In genomic region chr1:234261545-234261944, GRCh38 we compare ENCODE assay signal across 1 cellular context.
A peak's percentile ranks its signal among the peaks of the same experiment; 100 is the strongest.
TF ChIP-seq lines count a peak whose summit lies in the region.

No MANE protein-coding gene starts in this region.

TF ChIP-seq in K562, 482 proteins besides CTCF, POLR2A, EP300 and RAD21 (continued from another document and continues in another):
- no peak for TF ChIP-seq RNF219 (CRISPR knock-in tag; IDR thresholded peaks at IDR 0.05)
- TF ChIP-seq ZNF23 (CRISPR knock-in tag; IDR thresholded peaks at IDR 0.05) = no peak
- TF ChIP-seq HMG20A (CRISPR knock-in tag; conservative IDR thresholded peaks at IDR 0.05) = no peak
- TF ChIP-seq MEF2D (tag; conservative IDR thresholded peaks at IDR 0.05; ENCODE audit: low read depth) = peak; percentile 61
- 0 out of 2 replicates have a peak, but pooled peaks have one; percentile 23 for TF ChIP-seq ZNF239 (CRISPR knock-in tag; IDR thresholded peaks at IDR 0.05)
- TF ChIP-seq ZNF717 (CRISPR knock-in tag; IDR thresholded peaks at IDR 0.05) = no peak
- TF ChIP-seq MYC (IDR thresholded peaks at IDR 0.05; ENCODE audit: low read depth, low read length) = no peak
- TF ChIP-seq MYC (CRISPR knock-in tag; IDR thresholded peaks at IDR 0.05; ENCODE audit: borderline replicate concordance, low read depth) = no peak
- TF ChIP-seq ZNF175 (CRISPR knock-in tag; IDR thresholded peaks at IDR 0.05; ENCODE audit: low read depth) = peak; percentile 64; the same call in 1 of the 2 replicates
- no peak for TF ChIP-seq ZFPM2 (CRISPR knock-in tag; IDR thresholded peaks at IDR 0.05)
- no peak for TF ChIP-seq NCOA2 (IDR thresholded peaks at IDR 0.05; ENCODE audit: partially characterized antibody in 2 of 2)
- 0 out of 2 replicates have a peak, but pooled peaks have one; percentile 24 for TF ChIP-seq KLF6 (CRISPR knock-in tag; IDR thresholded peaks at IDR 0.05; ENCODE audit: borderline replicate concordance)
- TF ChIP-seq FIP1L1 (IDR thresholded peaks at IDR 0.05; ENCODE audit: low read depth, low read length, poor library complexity, severe bottlenecking) = no peak
- TF ChIP-seq, protein P1, sequence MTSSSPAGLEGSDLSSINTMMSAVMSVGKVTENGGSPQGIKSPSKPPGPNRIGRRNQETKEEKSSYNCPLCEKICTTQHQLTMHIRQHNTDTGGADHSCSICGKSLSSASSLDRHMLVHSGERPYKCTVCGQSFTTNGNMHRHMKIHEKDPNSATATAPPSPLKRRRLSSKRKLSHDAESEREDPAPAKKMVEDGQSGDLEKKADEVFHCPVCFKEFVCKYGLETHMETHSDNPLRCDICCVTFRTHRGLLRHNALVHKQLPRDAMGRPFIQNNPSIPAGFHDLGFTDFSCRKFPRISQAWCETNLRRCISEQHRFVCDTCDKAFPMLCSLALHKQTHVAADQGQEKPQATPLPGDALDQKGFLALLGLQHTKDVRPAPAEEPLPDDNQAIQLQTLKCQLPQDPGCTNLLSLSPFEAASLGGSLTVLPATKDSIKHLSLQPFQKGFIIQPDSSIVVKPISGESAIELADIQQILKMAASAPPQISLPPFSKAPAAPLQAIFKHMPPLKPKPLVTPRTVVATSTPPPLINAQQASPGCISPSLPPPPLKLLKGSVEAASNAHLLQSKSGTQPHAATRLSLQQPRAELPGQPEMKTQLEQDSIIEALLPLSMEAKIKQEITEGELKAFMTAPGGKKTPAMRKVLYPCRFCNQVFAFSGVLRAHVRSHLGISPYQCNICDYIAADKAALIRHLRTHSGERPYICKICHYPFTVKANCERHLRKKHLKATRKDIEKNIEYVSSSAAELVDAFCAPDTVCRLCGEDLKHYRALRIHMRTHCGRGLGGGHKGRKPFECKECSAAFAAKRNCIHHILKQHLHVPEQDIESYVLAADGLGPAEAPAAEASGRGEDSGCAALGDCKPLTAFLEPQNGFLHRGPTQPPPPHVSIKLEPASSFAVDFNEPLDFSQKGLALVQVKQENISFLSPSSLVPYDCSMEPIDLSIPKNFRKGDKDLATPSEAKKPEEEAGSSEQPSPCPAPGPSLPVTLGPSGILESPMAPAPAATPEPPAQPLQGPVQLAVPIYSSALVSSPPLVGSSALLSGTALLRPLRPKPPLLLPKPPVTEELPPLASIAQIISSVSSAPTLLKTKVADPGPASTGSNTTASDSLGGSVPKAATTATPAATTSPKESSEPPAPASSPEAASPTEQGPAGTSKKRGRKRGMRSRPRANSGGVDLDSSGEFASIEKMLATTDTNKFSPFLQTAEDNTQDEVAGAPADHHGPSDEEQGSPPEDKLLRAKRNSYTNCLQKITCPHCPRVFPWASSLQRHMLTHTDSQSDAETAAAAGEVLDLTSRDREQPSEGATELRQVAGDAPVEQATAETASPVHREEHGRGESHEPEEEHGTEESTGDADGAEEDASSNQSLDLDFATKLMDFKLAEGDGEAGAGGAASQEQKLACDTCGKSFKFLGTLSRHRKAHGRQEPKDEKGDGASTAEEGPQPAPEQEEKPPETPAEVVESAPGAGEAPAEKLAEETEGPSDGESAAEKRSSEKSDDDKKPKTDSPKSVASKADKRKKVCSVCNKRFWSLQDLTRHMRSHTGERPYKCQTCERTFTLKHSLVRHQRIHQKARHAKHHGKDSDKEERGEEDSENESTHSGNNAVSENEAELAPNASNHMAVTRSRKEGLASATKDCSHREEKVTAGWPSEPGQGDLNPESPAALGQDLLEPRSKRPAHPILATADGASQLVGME (CRISPR knock-in tag; IDR thresholded peaks at IDR 0.05) = no peak
- no peak for TF ChIP-seq TAF9B (IDR thresholded peaks at IDR 0.05; ENCODE audit: partially characterized antibody)
- no peak for TF ChIP-seq KAT7 (CRISPR knock-in tag; IDR thresholded peaks at IDR 0.05; ENCODE audit: borderline replicate concordance)
- peak; percentile 19; the same call in 1 of the 2 replicates for TF ChIP-seq DMBX1 (CRISPR knock-in tag; IDR thresholded peaks at IDR 0.05; ENCODE audit: borderline replicate concordance)
- TF ChIP-seq DDX20 (tag; IDR thresholded peaks at IDR 0.05; ENCODE audit: low read depth) = peak; percentile 25; the same call in 1 of the 2 replicates
- TF ChIP-seq ZNF384 (IDR thresholded peaks at IDR 0.05; ENCODE audit: low read depth, low read length) = no peak
- TF ChIP-seq CBFA2T2 (conservative IDR thresholded peaks at IDR 0.05) = no peak
- no peak for TF ChIP-seq ZNF121 (CRISPR knock-in tag; conservative IDR thresholded peaks at IDR 0.05)
- no peak for TF ChIP-seq ZEB2 (IDR thresholded peaks at IDR 0.05)
- TF ChIP-seq NCOA1 (IDR thresholded peaks at IDR 0.05; ENCODE audit: low read depth) = no peak
- TF ChIP-seq HOMEZ (CRISPR knock-in tag; IDR thresholded peaks at IDR 0.05) = no peak
- TF ChIP-seq OTX1 (CRISPR knock-in tag; IDR thresholded peaks at IDR 0.05) = no peak
- TF ChIP-seq HINFP (tag; conservative IDR thresholded peaks at IDR 0.05; ENCODE audit: low read depth) = peak; percentile 77
- TF ChIP-seq MTA3 (IDR thresholded peaks at IDR 0.05; ENCODE audit: borderline replicate concordance) = no peak
- no peak for TF ChIP-seq DIDO1 (tag; IDR thresholded peaks at IDR 0.05; ENCODE audit: low read depth)
- no peak for TF ChIP-seq ZNF134 (CRISPR knock-in tag; conservative IDR thresholded peaks at IDR 0.05)
- TF ChIP-seq ZSCAN32 (CRISPR knock-in tag; IDR thresholded peaks at IDR 0.05) = no peak
- no peak for TF ChIP-seq CBX1 (IDR thresholded peaks at IDR 0.05; ENCODE audit: low read depth)
- no peak for TF ChIP-seq FOXJ3 (CRISPR knock-in tag; IDR thresholded peaks at IDR 0.05)
- TF ChIP-seq RFX7 (CRISPR knock-in tag; IDR thresholded peaks at IDR 0.05) = no peak
- no peak for TF ChIP-seq TAL1 (IDR thresholded peaks at IDR 0.05)
- TF ChIP-seq, protein P2, sequence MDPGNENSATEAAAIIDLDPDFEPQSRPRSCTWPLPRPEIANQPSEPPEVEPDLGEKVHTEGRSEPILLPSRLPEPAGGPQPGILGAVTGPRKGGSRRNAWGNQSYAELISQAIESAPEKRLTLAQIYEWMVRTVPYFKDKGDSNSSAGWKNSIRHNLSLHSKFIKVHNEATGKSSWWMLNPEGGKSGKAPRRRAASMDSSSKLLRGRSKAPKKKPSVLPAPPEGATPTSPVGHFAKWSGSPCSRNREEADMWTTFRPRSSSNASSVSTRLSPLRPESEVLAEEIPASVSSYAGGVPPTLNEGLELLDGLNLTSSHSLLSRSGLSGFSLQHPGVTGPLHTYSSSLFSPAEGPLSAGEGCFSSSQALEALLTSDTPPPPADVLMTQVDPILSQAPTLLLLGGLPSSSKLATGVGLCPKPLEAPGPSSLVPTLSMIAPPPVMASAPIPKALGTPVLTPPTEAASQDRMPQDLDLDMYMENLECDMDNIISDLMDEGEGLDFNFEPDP (CRISPR knock-in tag; IDR thresholded peaks at IDR 0.05) = no peak
- TF ChIP-seq, protein P3, sequence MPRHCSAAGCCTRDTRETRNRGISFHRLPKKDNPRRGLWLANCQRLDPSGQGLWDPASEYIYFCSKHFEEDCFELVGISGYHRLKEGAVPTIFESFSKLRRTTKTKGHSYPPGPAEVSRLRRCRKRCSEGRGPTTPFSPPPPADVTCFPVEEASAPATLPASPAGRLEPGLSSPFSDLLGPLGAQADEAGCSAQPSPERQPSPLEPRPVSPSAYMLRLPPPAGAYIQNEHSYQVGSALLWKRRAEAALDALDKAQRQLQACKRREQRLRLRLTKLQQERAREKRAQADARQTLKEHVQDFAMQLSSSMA (CRISPR knock-in tag; IDR thresholded peaks at IDR 0.05) = no peak
- TF ChIP-seq SRSF9 (IDR thresholded peaks at IDR 0.05; ENCODE audit: borderline replicate concordance, low read depth, low read length) = no peak
- TF ChIP-seq ZNF444 (CRISPR knock-in tag; IDR thresholded peaks at IDR 0.05) = no peak
- no peak for TF ChIP-seq USF2 (CRISPR knock-in tag; IDR thresholded peaks at IDR 0.05)
- no peak for TF ChIP-seq ZNF699 (CRISPR knock-in tag; IDR thresholded peaks at IDR 0.05; ENCODE audit: insufficient replicate concordance)
- TF ChIP-seq ZNF3 (CRISPR knock-in tag; IDR thresholded peaks at IDR 0.05) = no peak
- peak; percentile 84 for TF ChIP-seq GTF2A2 (tag; IDR thresholded peaks at IDR 0.05)
- TF ChIP-seq DNMT1 (IDR thresholded peaks at IDR 0.05) = no peak
- no peak for TF ChIP-seq CHD4 (IDR thresholded peaks at IDR 0.05; ENCODE audit: insufficient read depth, insufficient replicate concordance, low read depth, low read length, poor library complexity, severe bottlenecking)
- no peak for TF ChIP-seq SIX5 (IDR thresholded peaks at IDR 0.05; ENCODE audit: borderline replicate concordance in 1 of 2, insufficient read depth in 1 of 2, low read depth in 1 of 2, low read length in 2 of 2)
- TF ChIP-seq EWSR1 (IDR thresholded peaks at IDR 0.05; ENCODE audit: borderline replicate concordance, low read depth, partially characterized antibody) = no peak
- no peak for TF ChIP-seq WHSC1 (IDR thresholded peaks at IDR 0.05; ENCODE audit: low read length)
- no peak for TF ChIP-seq NR4A1 (CRISPR knock-in tag; IDR thresholded peaks at IDR 0.05)
- peak; percentile 86 for TF ChIP-seq NR4A1 (tag; IDR thresholded peaks at IDR 0.05)
- no peak for TF ChIP-seq ZNF224 (CRISPR knock-in tag; IDR thresholded peaks at IDR 0.05)
- TF ChIP-seq BCL6 (CRISPR knock-in tag; IDR thresholded peaks at IDR 0.05) = 0 out of 2 replicates have a peak, but pooled peaks have one; percentile 70
- TF ChIP-seq, protein P4, sequence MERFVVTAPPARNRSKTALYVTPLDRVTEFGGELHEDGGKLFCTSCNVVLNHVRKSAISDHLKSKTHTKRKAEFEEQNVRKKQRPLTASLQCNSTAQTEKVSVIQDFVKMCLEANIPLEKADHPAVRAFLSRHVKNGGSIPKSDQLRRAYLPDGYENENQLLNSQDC (CRISPR knock-in tag; IDR thresholded peaks at IDR 0.05) = no peak
- TF ChIP-seq HOXB6 (CRISPR knock-in tag; IDR thresholded peaks at IDR 0.05; ENCODE audit: borderline replicate concordance) = no peak
- TF ChIP-seq GATAD2B (IDR thresholded peaks at IDR 0.05; ENCODE audit: borderline replicate concordance) = no peak
- no peak for TF ChIP-seq NR2C2 (CRISPR knock-in tag; IDR thresholded peaks at IDR 0.05)
- peak; percentile 62 for TF ChIP-seq NR2C2 (tag; IDR thresholded peaks at IDR 0.05)
- TF ChIP-seq ZNF398 (CRISPR knock-in tag; IDR thresholded peaks at IDR 0.05) = no peak
- TF ChIP-seq ZNF589 (CRISPR knock-in tag; IDR thresholded peaks at IDR 0.05; ENCODE audit: low read depth) = 0 out of 2 replicates have a peak, but pooled peaks have one; percentile 39
- no peak for TF ChIP-seq HCFC1 (IDR thresholded peaks at IDR 0.05; ENCODE audit: low read depth, low read length)
- TF ChIP-seq SRSF1 (IDR thresholded peaks at IDR 0.05; ENCODE audit: low read depth, low read length) = no peak
- 0 out of 2 replicates have a peak, but pooled peaks have one; percentile 38 for TF ChIP-seq PYGO2 (tag; IDR thresholded peaks at IDR 0.05)
- TF ChIP-seq SOX6 (IDR thresholded peaks at IDR 0.05) = no peak
